17 cellular contexts compared by ENCODE assay signal in the genomic region with DNA sequence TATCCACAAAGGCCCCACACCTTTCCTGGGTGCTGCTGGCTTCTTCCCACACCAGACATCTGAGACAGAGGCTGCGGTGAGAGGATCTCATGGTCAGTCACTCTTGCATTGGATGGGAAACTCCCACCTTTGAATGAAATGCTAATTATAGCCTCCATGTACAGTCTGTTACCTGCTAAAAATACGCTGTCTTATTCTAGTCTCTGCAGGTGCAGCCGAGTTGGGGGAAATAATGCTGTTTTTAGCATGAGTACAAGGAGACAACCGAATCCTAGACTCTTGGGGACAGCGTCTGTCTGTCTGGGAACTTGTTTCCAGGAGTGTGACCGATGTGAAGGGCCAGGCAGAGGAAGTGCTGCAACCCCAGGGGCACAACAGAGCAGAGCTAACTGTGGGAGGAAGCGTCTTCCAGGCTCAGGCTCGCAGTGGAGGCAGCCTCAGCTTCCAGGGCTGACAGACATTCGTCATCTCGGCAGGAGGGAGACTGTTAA.
DNase-seq lines count a peak whose midpoint lies in the region; ATAC-seq and TF ChIP-seq lines count a peak whose summit lies in the region.
"Had no signal": no experiment of that assay in that cellular context is flagged by ENCODE, and none has a peak within 500 bp of the region (broad histone marks: within the 10 kb centered on the region; RNA-seq: fewer than 3 reads in every experiment).

No MANE protein-coding gene starts in this region.

- ATAC-seq in GM21390 (IDR thresholded peaks at IDR 0.05; ENCODE audit: unreplicated experiment) (peak; percentile 72), naive B cell (ENCODE audit: low read depth in 2 of 2) (no peak)
- ATAC-seq: K562, left lung, SK-N-SH treated with all-trans-retinoic acid at 6 μM for 48 hours had no signal

- no peak for TF ChIP-seq CTCF in GM10266 (IDR thresholded peaks at IDR 0.05; ENCODE audit: control insufficient read depth, insufficient read depth, low read depth, missing control alignments)
- TF ChIP-seq CTCF in NB4 (IDR thresholded peaks at IDR 0.05; ENCODE audit: low read depth, low read length), result no peak
- no peak for TF ChIP-seq CTCF in prostate gland (IDR thresholded peaks at IDR 0.05)

- H3K4me3 ChIP-seq in NB4 (ENCODE audit: low read depth, low read length) (no peak overlapping the region), prostate gland (no peak overlapping the region)
- H3K4me3 ChIP-seq: K562, left lung, ovary had no signal

- H3K27ac ChIP-seq in prostate gland, result no peak overlapping the region
- H3K27ac ChIP-seq: left lung, ovary had no signal

- peak overlapping the region in 2 of 6 donors; percentile 10 to 36 for H3K27ac Mint-ChIP-seq in naive B cell
- H3K27ac Mint-ChIP-seq: activated naive CD4-positive, alpha-beta T cell treated with anti-CD3 and anti-CD28 coated beads, Interleukin-2, amount 10 ng/mL, durations not matched to agents 7 days and 5 days; CD4-positive, alpha-beta memory T cell had no signal

- DNase-seq in GM10266 (ENCODE audit: extremely low spot score), result peak; percentile 61
- DNase-seq in NB4 (ENCODE audit: low read depth), result peak; percentile 29
- DNase-seq in naive B cell, result no peak
- DNase-seq in NOMO-1 treated with dmso at 0.1 percent for 144 hours (lab: John Stamatoyannopoulos, UW; ENCODE audit: unreplicated experiment), result no peak
- no peak for DNase-seq in prostate gland (ENCODE audit: low spot score)
- no peak for DNase-seq in globus pallidus (ENCODE audit: low spot score)
- no peak for DNase-seq in NCI-H2171 (lab: John Stamatoyannopoulos, UW)
- DNase-seq: ACHN; activated CD4-positive, alpha-beta T cell treated with anti-CD3 and anti-CD28 coated beads, Interleukin-2, amount 50 U/mL, for 1 hour; activated naive CD4-positive, alpha-beta T cell treated with anti-CD3 and anti-CD28 coated beads, Interleukin-2, amount 10 ng/mL, durations not matched to agents 7 days and 5 days; CD4-positive, alpha-beta memory T cell; left lung; NCI-H1048; ovary had no signal

- H3K36me3 Mint-ChIP-seq in naive B cell, result peaks cover 0 to 15% of the 10 kb centered on the region in 2 donors
- H3K36me3 Mint-ChIP-seq: activated naive CD4-positive, alpha-beta T cell treated with anti-CD3 and anti-CD28 coated beads, Interleukin-2, amount 10 ng/mL, durations not matched to agents 7 days and 5 days had no signal

- intact Hi-C loops in prostate gland (cut with DNase I), result no loop called here

- H3K27me3 Mint-ChIP-seq in naive B cell, result peaks cover 27 to 56% (median 37%) of the 10 kb centered on the region in 3 donors

- H3K9me3 Mint-ChIP-seq in naive B cell, result peaks cover 0 to 5% (median 3%) of the 10 kb centered on the region in 7 donors

- no peaks in the 10 kb centered on the region for H3K9me3 ChIP-seq in prostate gland
- H3K9me3 ChIP-seq: left lung, ovary had no signal

- TF ChIP-seq POLR2A in NB4 (IDR thresholded peaks at IDR 0.05; ENCODE audit: extremely low read depth, insufficient read length), result no peak
- TF ChIP-seq POLR2A in prostate gland (IDR thresholded peaks at IDR 0.05), result no peak

- no peaks in the 10 kb centered on the region for H3K36me3 ChIP-seq in prostate gland
- H3K36me3 ChIP-seq: left lung, ovary had no signal

- H3K4me3 Mint-ChIP-seq in naive B cell, result peak overlapping the region in 5 of 8 donors; percentile 9 to 61 (median 22)
- H3K4me3 Mint-ChIP-seq: activated naive CD4-positive, alpha-beta T cell treated with anti-CD3 and anti-CD28 coated beads, Interleukin-2, amount 10 ng/mL, durations not matched to agents 7 days and 5 days; CD4-positive, alpha-beta memory T cell had no signal

- H3K4me1 Mint-ChIP-seq in naive B cell, result peaks cover 19 to 50% (median 20%) of the 10 kb centered on the region in 3 donors
- H3K4me1 Mint-ChIP-seq: activated naive CD4-positive, alpha-beta T cell treated with anti-CD3 and anti-CD28 coated beads, Interleukin-2, amount 10 ng/mL, durations not matched to agents 7 days and 5 days; CD4-positive, alpha-beta memory T cell had no signal

- H3K27me3 ChIP-seq in prostate gland (replicated peaks; ENCODE audit: insufficient read depth), result no peaks in the 10 kb centered on the region
- H3K27me3 ChIP-seq: ovary had no signal

- H3K4me1 ChIP-seq in prostate gland (replicated peaks), result no peaks in the 10 kb centered on the region
- H3K4me1 ChIP-seq: left lung had no signal

- WGBS in prostate gland, result 77% methylated on average over 10 of the region's 10 CpGs

Comparison
In these comparisons a context has a peak if more than half of its experiments do, and no peak if none do; other contexts are left out.
1. DNase-seq: peak in GM10266 (single experiment) and NB4 (single experiment); none in naive B cell (single experiment), NOMO-1 treated with dmso at 0.1 percent for 144 hours (single experiment), prostate gland (single experiment), globus pallidus (single experiment) and NCI-H2171 (single experiment).